8 cellular contexts compared by ENCODE assay signal in genomic region chr16:64089697-64090096, GRCh38.
DNase-seq lines count a peak whose midpoint lies in the region; ATAC-seq and TF ChIP-seq lines count a peak whose summit lies in the region.

No MANE protein-coding gene starts in this region.

- no peaks in the 10 kb centered on the region for H3K27me3 ChIP-seq in Panc1 (ENCODE audit: control insufficient read depth, insufficient read depth, low read length)

- H3K4me3 ChIP-seq in Panc1 (ENCODE audit: low read depth in 2 of 2, low read length in 2 of 2) = no peak overlapping the region
- no peak overlapping the region for H3K4me3 ChIP-seq in foreskin fibroblast (ENCODE audit: low read depth in 1 of 2, low read length in 2 of 2)

- H3K27ac ChIP-seq in Panc1 (ENCODE audit: low read length) = no peak overlapping the region

- POLR2A ChIA-PET in Panc1 (lab: Charles Lee) = no interaction called here

- peak; percentile 38 for TF ChIP-seq CTCF in Panc1 (IDR thresholded peaks at IDR 0.05)
- TF ChIP-seq CTCF in foreskin fibroblast (IDR thresholded peaks at IDR 0.05; ENCODE audit: low read depth, low read length) = peak; percentile 47

- H3K36me3 ChIP-seq in Panc1 (ENCODE audit: control insufficient read depth, insufficient read depth, low read length) = no peaks in the 10 kb centered on the region

- in situ Hi-C loops in Panc1 (cut with HindIII; ENCODE audit: low pct_unique_long_range_greater_than_20kb, low sequenced_read_pairs) = no loop called here

- CTCF ChIA-PET in Panc1 (lab: Charles Lee) = no interaction called here

- DNase-seq in DMS153 treated with DMSO at 0.1 percent for 48 hours (lab: John Stamatoyannopoulos, UW; ENCODE audit: unreplicated experiment) (peak; percentile 1), DMS153 (lab: John Stamatoyannopoulos, UW) (no peak), Panc1 (ENCODE audit: low read depth, low spot score) (no peak), foreskin fibroblast (peak in 1 of 2 donors; percentile 26), sciatic nerve (ENCODE audit: low spot score) (no peak)

- H3K9me3 ChIP-seq in Panc1 (ENCODE audit: control insufficient read depth, insufficient read depth, low read depth, low read length) = no peaks in the 10 kb centered on the region

- ATAC-seq in Panc1 = no peak
- ATAC-seq in sciatic nerve = peak; percentile 24
- no peak for ATAC-seq in HG02759 (IDR thresholded peaks at IDR 0.05; ENCODE audit: unreplicated experiment)
- ATAC-seq in HG03175 (IDR thresholded peaks at IDR 0.05; ENCODE audit: unreplicated experiment) = no peak
- no peak for ATAC-seq in HG03354 (IDR thresholded peaks at IDR 0.05; ENCODE audit: poor library complexity, severe bottlenecking, unreplicated experiment)

- no TSS peak for BruUV-seq in Panc1 (replicated peaks; lab: Mats Ljungman, UMichigan)

- intact Hi-C loops in Panc1 (cut with micrococcal nuclease; ENCODE audit: unreplicated experiment) = no loop called here
- intact Hi-C loops in sciatic nerve (cut with DNase I) = no loop called here

- no peaks in the 10 kb centered on the region for H3K4me1 ChIP-seq in Panc1 (ENCODE audit: control insufficient read depth, insufficient read depth, low read length)
